1 cellular context compared by ENCODE assay signal in genomic region chr2:166229678-166230023, GRCh38.
TF ChIP-seq lines count a peak whose summit lies in the region.

No MANE protein-coding gene starts in this region.

TF ChIP-seq in HepG2, 621 proteins besides CTCF, POLR2A, EP300 and RAD21 (continued from another document):
- no peak for TF ChIP-seq TFE3 (CRISPR knock-in tag; IDR thresholded peaks at IDR 0.05)
- no peak for TF ChIP-seq ADNP (CRISPR knock-in tag; IDR thresholded peaks at IDR 0.05)
- no peak for TF ChIP-seq SOX13 (IDR thresholded peaks at IDR 0.05)
- no peak for TF ChIP-seq SOX13 (CRISPR knock-in tag; conservative IDR thresholded peaks at IDR 0.05 in 1 of 2, IDR thresholded peaks at IDR 0.05 in 1 of 2)
- TF ChIP-seq PHF21A (CRISPR knock-in tag; IDR thresholded peaks at IDR 0.05), result no peak
- TF ChIP-seq FOSL2 (CRISPR knock-in tag; IDR thresholded peaks at IDR 0.05), result no peak
- 0 out of 2 replicates have a peak, but pooled peaks have one; percentile 0 for TF ChIP-seq KAT7 (CRISPR knock-in tag; IDR thresholded peaks at IDR 0.05; ENCODE audit: borderline replicate concordance)
- no peak for TF ChIP-seq FOXA1 (IDR thresholded peaks at IDR 0.05)
- TF ChIP-seq FOXA1 (CRISPR knock-in tag; IDR thresholded peaks at IDR 0.05), result peak; percentile 78
- peak; percentile 13; the same call in 1 of the 2 replicates for TF ChIP-seq ZNF644 (CRISPR knock-in tag; IDR thresholded peaks at IDR 0.05; ENCODE audit: low read depth)
- peak; percentile 44; the same call in 1 of the 2 replicates for TF ChIP-seq ZNF652 (CRISPR knock-in tag; IDR thresholded peaks at IDR 0.05; ENCODE audit: borderline replicate concordance, low read depth)
- no peak for TF ChIP-seq ZNF138 (CRISPR knock-in tag; IDR thresholded peaks at IDR 0.05; ENCODE audit: low read depth)
TF ChIP-seq in HepG2: peak in this region for 27.
